14 cellular contexts compared by ENCODE assay signal in the genomic region with DNA sequence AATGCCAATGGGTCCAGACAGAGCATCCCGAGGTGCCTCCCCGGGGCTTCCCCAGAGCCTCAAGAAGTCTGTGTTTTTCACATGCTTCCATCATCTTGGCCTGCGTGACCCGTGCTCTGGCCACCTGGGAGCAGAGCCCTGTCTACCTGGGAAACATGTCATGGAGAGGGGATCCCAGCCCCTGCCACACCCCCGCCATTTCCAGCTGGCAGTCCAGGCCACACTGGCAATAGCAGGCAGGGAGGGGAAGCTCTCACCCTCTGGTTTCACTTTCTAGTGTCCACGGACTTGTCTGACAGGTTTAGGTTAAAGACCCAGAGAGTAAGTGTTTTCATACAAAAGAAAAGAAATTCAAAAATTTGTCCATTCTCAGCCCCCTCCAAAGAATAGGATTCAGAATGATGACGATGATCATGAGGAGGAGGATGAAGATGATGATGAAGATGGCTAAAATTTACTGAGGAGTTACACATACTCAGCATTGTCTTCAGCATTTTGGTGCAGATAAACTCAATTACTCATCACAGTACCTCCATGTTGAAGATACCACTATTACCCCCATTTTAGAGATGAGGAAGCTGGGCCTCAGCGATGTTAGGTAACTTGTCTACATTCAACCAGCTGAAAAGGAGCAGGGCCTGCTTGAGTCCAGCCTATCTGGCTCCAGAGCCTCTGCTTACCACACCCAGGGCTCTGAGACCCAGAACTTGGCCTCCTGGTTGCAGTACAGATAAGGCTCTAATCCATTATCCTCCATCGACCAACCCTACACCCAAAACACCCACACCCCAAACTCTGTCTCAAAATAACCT. TPM values are rescaled to one million over a fixed set of nuclear protein-coding genes. Genes with fewer than 3 reads are reported as not detected.
A peak's percentile ranks its signal among the peaks of the same experiment; 100 is the strongest.
DNase-seq lines count a peak whose midpoint lies in the region; ATAC-seq and TF ChIP-seq lines count a peak whose summit lies in the region.
"Had no signal": no experiment of that assay in that cellular context is flagged by ENCODE, and none has a peak within 500 bp of the region (broad histone marks: within the 10 kb centered on the region; RNA-seq: fewer than 3 reads in every experiment).

No MANE protein-coding gene starts in this region.

- H3K4me3 ChIP-seq in dorsolateral prefrontal cortex (no peak overlapping the region), mucosa of rectum (ENCODE audit: low read length in 2 of 2) (no peak overlapping the region)
- H3K4me3 ChIP-seq: lung, tibial artery had no signal

- H3K4me1 ChIP-seq in mucosa of rectum (ENCODE audit: control insufficient read depth in 2 of 2, insufficient read depth in 2 of 2, low read length in 2 of 2): peaks cover 47 to 69% of the 10 kb centered on the region in 2 donors

- H3K27me3 ChIP-seq in dorsolateral prefrontal cortex (no peaks in the 10 kb centered on the region), mucosa of rectum (ENCODE audit: control insufficient read depth in 2 of 2, insufficient read depth in 2 of 2, low read length in 2 of 2) (no peaks in the 10 kb centered on the region)
- H3K27me3 ChIP-seq: tibial artery had no signal

- ATAC-seq in GM21576 (IDR thresholded peaks at IDR 0.05; ENCODE audit: unreplicated experiment) (no peak), esophagus mucosa (no peak)
- ATAC-seq: activated naive CD4-positive, alpha-beta T cell treated with anti-CD3 and anti-CD28 coated beads, Interleukin-2, amount 50 U/mL, for 72 hours had no signal

- peak overlapping the region; percentile 27 for H3K9ac ChIP-seq in mucosa of rectum (ENCODE audit: low read depth in 1 of 2, low read length in 2 of 2)

- no peaks in the 10 kb centered on the region for H3K36me3 ChIP-seq in mucosa of rectum (ENCODE audit: control insufficient read depth in 2 of 2, insufficient read depth in 2 of 2, low read length in 2 of 2)

- no peak for TF ChIP-seq CTCF in dorsolateral prefrontal cortex (IDR thresholded peaks at IDR 0.05 in 54 of 56, conservative IDR thresholded peaks at IDR 0.05 in 2 of 56; ENCODE audit: low read depth in 1 of 56, partially characterized antibody in 56 of 56)

- H3K27ac ChIP-seq in dorsolateral prefrontal cortex (peak overlapping the region in 52 of 59 donors; percentile 5 to 100 (median 96)), mucosa of rectum (ENCODE audit: low read depth in 2 of 2, low read length in 2 of 2) (peak overlapping the region; percentile 74 to 88)
- H3K27ac ChIP-seq: tibial artery had no signal

- H3K9me3 ChIP-seq in mucosa of rectum (ENCODE audit: control insufficient read depth in 2 of 2, low read length in 2 of 2): no peaks in the 10 kb centered on the region
- H3K9me3 ChIP-seq: tibial artery had no signal

- intact Hi-C loops in dorsolateral prefrontal cortex (cut with DNase I): no loop called here

- DNase-seq in COLO668 (lab: John Stamatoyannopoulos, UW; ENCODE audit: unreplicated experiment) (peak; percentile 12), HuH-7.5 (ENCODE audit: low spot score) (peak; percentile 11), dorsolateral prefrontal cortex (no peak), NCI-H1105 treated with DMSO at 0.1 percent for 48 hours (lab: John Stamatoyannopoulos, UW) (no peak)
- DNase-seq in activated CD4-positive, alpha-beta T cell treated with anti-CD3 and anti-CD28 coated beads for 4 hours: no peak
- DNase-seq: activated CD8-positive, alpha-beta memory T cell treated with anti-CD3 and anti-CD28 coated beads for 24 hours; AML-193; NCI-H146; tibial artery had no signal

RNA-seq across cellular contexts. Expression of a gene that starts 9.2 kb away (rescaled TPM):
- total RNA-seq in dorsolateral prefrontal cortex (10 to 100 TPM in 18 of 120 experiments, 1 to 10 TPM in 101, under 1 TPM in 1; 0.95 to 34.0 (median 5.6) TPM), esophagus mucosa (10.1 TPM)

RNA-seq across cellular contexts. Expression of a gene that starts 24.5 kb away (rescaled TPM):
- total RNA-seq in dorsolateral prefrontal cortex: 10 to 100 TPM; 31.3 to 74.3 (median 47.5) TPM
- total RNA-seq in esophagus mucosa: 36.6 TPM

RNA-seq across cellular contexts. Expression of a gene that starts 24.7 kb away (rescaled TPM):
- total RNA-seq in dorsolateral prefrontal cortex (100 to 1,000 TPM in 23 of 120 experiments, 10 to 100 TPM in 97; 65.3 to 160 (median 88.1) TPM), esophagus mucosa (46.3 TPM)

RNA-seq across cellular contexts. Expression of a gene that starts 54.8 kb away (rescaled TPM):
- total RNA-seq in dorsolateral prefrontal cortex (100 to 1,000 TPM in 71 of 120 experiments, 10 to 100 TPM in 49; 51.8 to 266 (median 108) TPM), esophagus mucosa (15.6 TPM)

Comparison
In these comparisons a context has a peak if more than half of its experiments do, and no peak if none do; other contexts are left out.
1. DNase-seq: peak in COLO668 (single experiment) and HuH-7.5 (single experiment); none in dorsolateral prefrontal cortex (0 of 10), activated CD4-positive, alpha-beta T cell treated with anti-CD3 and anti-CD28 coated beads for 4 hours (0 of 2) and NCI-H1105 treated with DMSO at 0.1 percent for 48 hours (single experiment).